8 cellular contexts compared by ENCODE assay signal in the genomic region with DNA sequence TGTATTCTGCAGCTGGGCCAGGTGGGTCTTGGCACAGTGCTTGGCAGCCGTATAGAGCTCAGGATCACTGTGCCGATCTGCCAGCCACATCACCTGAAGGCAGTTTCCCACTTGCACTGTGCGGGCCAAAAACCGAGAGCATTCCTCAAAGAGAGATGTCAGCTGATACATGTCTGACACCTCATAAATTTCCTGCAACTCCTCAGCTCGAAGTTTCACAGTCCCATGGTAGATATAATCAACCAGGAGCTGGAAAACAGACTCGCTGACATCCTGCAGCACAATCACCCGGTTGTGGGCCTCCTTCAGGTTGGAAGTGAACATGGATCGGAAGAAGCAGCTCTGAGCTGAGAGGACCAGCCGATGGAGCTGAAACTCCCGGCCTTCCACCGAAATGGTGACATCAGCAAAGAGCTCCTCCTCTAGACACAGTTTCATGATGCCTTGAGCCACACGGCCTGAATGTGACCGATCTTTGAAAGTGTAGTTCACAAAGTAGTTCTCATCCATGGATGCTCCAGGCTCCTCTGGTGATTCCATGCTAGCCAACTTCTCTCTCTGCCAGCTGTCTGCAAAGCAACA. TPM values are rescaled to one million over a fixed set of nuclear protein-coding genes. Genes with fewer than 3 reads are reported as not detected.
DNase-seq lines count a peak whose midpoint lies in the region; ATAC-seq and TF ChIP-seq lines count a peak whose summit lies in the region.

No MANE protein-coding gene starts in this region.

- no peak for DNase-seq in osteocyte (ENCODE audit: extremely low spot score, unreplicated experiment)
- no peak for DNase-seq in activated CD4-positive, CD25-positive, alpha-beta regulatory T cell treated with anti-CD3 and anti-CD28 coated beads, Interleukin-2, amount 50 U/mL, for 72 hours
- DNase-seq in NCI-H345 treated with DMSO at 0.1 percent for 48 hours (lab: John Stamatoyannopoulos, UW; ENCODE audit: unreplicated experiment), result no peak

- H4K20me1 ChIP-seq in DOHH2 (ENCODE audit: control insufficient read depth, insufficient read depth, low read depth, low read length) (no peaks in the 10 kb centered on the region), OCI-LY3 (ENCODE audit: insufficient read depth, low read length) (no peaks in the 10 kb centered on the region)

- H3K79me2 ChIP-seq in DOHH2 (ENCODE audit: control insufficient read depth, low read length), result peaks cover 66% of the 10 kb centered on the region
- peaks cover 63% of the 10 kb centered on the region for H3K79me2 ChIP-seq in OCI-LY3 (ENCODE audit: low read length)

- peaks cover 26% of the 10 kb centered on the region for H3K4me1 ChIP-seq in DOHH2 (ENCODE audit: control insufficient read depth, low read length)
- H3K4me1 ChIP-seq in OCI-LY3 (ENCODE audit: low read length), result peaks cover 16% of the 10 kb centered on the region
- peaks cover 15% of the 10 kb centered on the region for H3K4me1 ChIP-seq in endocrine pancreas (ENCODE audit: control insufficient read depth, insufficient read depth, low read length)

- no peak overlapping the region for H2AFZ ChIP-seq in OCI-LY3 (ENCODE audit: low read depth, low read length)

- H3F3A ChIP-seq in DOHH2 (ENCODE audit: control insufficient read depth, insufficient read depth), result no peaks in the 10 kb centered on the region

- H3K36me3 Mint-ChIP-seq in osteocyte (ENCODE audit: unreplicated experiment), result peaks cover 23% of the 10 kb centered on the region

- peak overlapping the region; percentile 99 for H3K4me3 ChIP-seq in DOHH2 (ENCODE audit: low read length)
- peak overlapping the region; percentile 90 for H3K4me3 ChIP-seq in OCI-LY3 (ENCODE audit: low read length)
- peak overlapping the region; percentile 15 for H3K4me3 ChIP-seq in endocrine pancreas (ENCODE audit: control insufficient read depth, insufficient read depth, low read length)

- no peaks in the 10 kb centered on the region for H3K27me3 ChIP-seq in DOHH2 (ENCODE audit: control insufficient read depth, low read length)
- H3K27me3 ChIP-seq in OCI-LY3 (ENCODE audit: low read depth, low read length), result no peaks in the 10 kb centered on the region
- H3K27me3 ChIP-seq in endocrine pancreas (ENCODE audit: control insufficient read depth, insufficient read depth, low read length), result no peaks in the 10 kb centered on the region

- H3K36me3 ChIP-seq in DOHH2 (ENCODE audit: control insufficient read depth, low read length) (peaks cover 74% of the 10 kb centered on the region), OCI-LY3 (replicated peaks; ENCODE audit: low read depth, low read length) (peaks cover 51% of the 10 kb centered on the region), endocrine pancreas (ENCODE audit: control insufficient read depth, insufficient read depth, low read length) (peaks cover 6% of the 10 kb centered on the region)

- peak overlapping the region; percentile 87; the same call in 1 of the 2 replicates for H3K9ac ChIP-seq in OCI-LY3 (ENCODE audit: low read length)
- H3K9ac ChIP-seq in endocrine pancreas (ENCODE audit: control insufficient read depth, insufficient read depth, low read length), result peak overlapping the region; percentile 19

- ATAC-seq in HG02759 (IDR thresholded peaks at IDR 0.05; ENCODE audit: unreplicated experiment), result no peak
- ATAC-seq in HG02852 (IDR thresholded peaks at IDR 0.05; ENCODE audit: unreplicated experiment), result no peak

- H3K27ac ChIP-seq in DOHH2 (ENCODE audit: low read depth, low read length) (no peak overlapping the region), OCI-LY3 (ENCODE audit: low read length) (no peak overlapping the region)

- no peaks in the 10 kb centered on the region for H3K9me3 ChIP-seq in DOHH2 (ENCODE audit: control insufficient read depth, insufficient read depth, low read length)
- H3K9me3 ChIP-seq in OCI-LY3 (ENCODE audit: insufficient read depth, low read length), result no peaks in the 10 kb centered on the region
- no peaks in the 10 kb centered on the region for H3K9me3 ChIP-seq in endocrine pancreas (ENCODE audit: control insufficient read depth, low read length)

- peaks cover 42% of the 10 kb centered on the region for H3K4me1 Mint-ChIP-seq in osteocyte (ENCODE audit: unreplicated experiment)

- no peaks in the 10 kb centered on the region for H3K9me2 ChIP-seq in DOHH2 (replicated peaks; ENCODE audit: control insufficient read depth, low read length)

- H3K27ac Mint-ChIP-seq in osteocyte (ENCODE audit: unreplicated experiment), result peak overlapping the region; percentile 100

- no peaks in the 10 kb centered on the region for H3K9me3 Mint-ChIP-seq in osteocyte (ENCODE audit: unreplicated experiment)

- H3K4me3 Mint-ChIP-seq in osteocyte (ENCODE audit: unreplicated experiment), result peak overlapping the region; percentile 100

- TF ChIP-seq CTCF in DOHH2 (IDR thresholded peaks at IDR 0.05; ENCODE audit: low read depth, low read length, poor library complexity, severe bottlenecking) (no peak), OCI-LY3 (IDR thresholded peaks at IDR 0.05; ENCODE audit: low read depth, low read length) (no peak), osteocyte (IDR thresholded peaks at IDR 0.05) (no peak)

- H3K4me2 ChIP-seq in DOHH2 (ENCODE audit: low read length) (peak overlapping the region; percentile 97), OCI-LY3 (ENCODE audit: low read length) (peak overlapping the region; percentile 80)

- no peaks in the 10 kb centered on the region for H3K27me3 Mint-ChIP-seq in osteocyte (ENCODE audit: unreplicated experiment)

RNA-seq across cellular contexts. Expression of gene KBTBD4, which starts 1.2 kb away (rescaled TPM):
- total RNA-seq in osteocyte, result 19.7 and 19.8 TPM in 2 replicates

RNA-seq across cellular contexts. Expression of gene NDUFS3, which starts 1.3 kb away (rescaled TPM):
- total RNA-seq in osteocyte, result 102 and 105 TPM in 2 replicates

RNA-seq across cellular contexts. Expression of gene FAM180B, which starts 8.9 kb away (rescaled TPM):
- 0.32 and 0.52 TPM in 2 replicates for total RNA-seq in osteocyte

RNA-seq across cellular contexts. Expression of gene PTPMT1, which starts 12.2 kb away (rescaled TPM):
- total RNA-seq in osteocyte, result 49.3 and 50.3 TPM in 2 replicates

RNA-seq across cellular contexts. Expression of gene C1QTNF4, which starts 16.7 kb away (rescaled TPM):
- 0.37 and 0.51 TPM in 2 replicates for total RNA-seq in osteocyte

Comparison
In these comparisons a context has a peak if more than half of its experiments do, and no peak if none do; other contexts are left out.
1. H3K4me3 ChIP-seq: peak in every context shown above with its lines; median percentile 99 in DOHH2; 90 in OCI-LY3; 15 in endocrine pancreas.